ENCODE assay signal across 8 cellular contexts in genomic region chr10:97708976-97709745, GRCh38. TPM values are rescaled to one million over a fixed set of nuclear protein-coding genes. Genes with fewer than 3 reads are reported as not detected.
DNase-seq lines count a peak whose midpoint lies in the region; ATAC-seq and TF ChIP-seq lines count a peak whose summit lies in the region.

No MANE protein-coding gene starts in this region.

- peak; percentile 24 for ATAC-seq in Right ventricle myocardium superior (ENCODE audit: poor library complexity)
- no peak for ATAC-seq in Right ventricle myocardium inferior
- ATAC-seq in sciatic nerve = peak; percentile 68
- no peak for ATAC-seq in HG02642 (IDR thresholded peaks at IDR 0.05; ENCODE audit: poor library complexity, unreplicated experiment)

- peak; percentile 66 for DNase-seq in Right ventricle myocardium superior
- DNase-seq in Right ventricle myocardium inferior (ENCODE audit: missing footprints) = no peak
- DNase-seq in NCI-H748 treated with DMSO at 0.1 percent for 48 hours (lab: John Stamatoyannopoulos, UW) = peak; percentile 7
- DNase-seq in astrocyte of the cerebellum (ENCODE audit: low read depth) = peak; percentile 74
- peak; percentile 89 for DNase-seq in hepatic stellate cell (ENCODE audit: low spot score)
- peak; percentile 90 for DNase-seq in sciatic nerve (ENCODE audit: low spot score)
- no peak for DNase-seq in NCI-H1048 (lab: John Stamatoyannopoulos, UW)

- peak; percentile 78 for TF ChIP-seq CTCF in astrocyte of the cerebellum (IDR thresholded peaks at IDR 0.05; ENCODE audit: low read depth, low read length, missing control alignments)

- intact Hi-C loops in Right ventricle myocardium superior (cut with DNase I) (loop anchor here (2.0 kb wide), 1 partner anchor 22 kb away; no protein-coding TSS in a partner anchor), Right ventricle myocardium inferior (cut with DNase I) (loop anchor here (1.0 kb wide), 1 partner anchor 22 kb away; no protein-coding TSS in a partner anchor), sciatic nerve (cut with DNase I) (no loop called here)

- no peak overlapping the region for H3K4me3 ChIP-seq in astrocyte of the cerebellum (ENCODE audit: low read depth, low read length)

- in situ Hi-C loops in astrocyte of the cerebellum (cut with HindIII; ENCODE audit: low sequenced_read_pairs) = no loop called here

RNA-seq across cellular contexts. Expression of gene MARVELD1, which starts 4.4 kb away (rescaled TPM):
- 6.4 TPM for total RNA-seq in Right ventricle myocardium superior
- total RNA-seq in Right ventricle myocardium inferior = 8.9 TPM
- 59.5 TPM for total RNA-seq in sciatic nerve

RNA-seq across cellular contexts. Expression of gene AVPI1, which starts 22.1 kb away (rescaled TPM):
- total RNA-seq in Right ventricle myocardium superior = 7.9 TPM
- 8.7 TPM for total RNA-seq in Right ventricle myocardium inferior
- total RNA-seq in sciatic nerve = 41.8 TPM

RNA-seq across cellular contexts. Expression of gene ZFYVE27, which starts 27.8 kb away (rescaled TPM):
- total RNA-seq in Right ventricle myocardium superior (10.6 TPM), Right ventricle myocardium inferior (11.7 TPM), sciatic nerve (32.9 TPM)

Comparison
In these comparisons a context has a peak if more than half of its experiments do, and no peak if none do; other contexts are left out.
1. ATAC-seq: peak in Right ventricle myocardium superior (single experiment) and sciatic nerve (single experiment); none in Right ventricle myocardium inferior (single experiment) and HG02642 (single experiment).
2. DNase-seq: peak in Right ventricle myocardium superior (single experiment), NCI-H748 treated with DMSO at 0.1 percent for 48 hours (single experiment), astrocyte of the cerebellum (single experiment), hepatic stellate cell (single experiment) and sciatic nerve (single experiment); none in Right ventricle myocardium inferior (single experiment) and NCI-H1048 (single experiment).